16 cellular contexts compared by ENCODE assay signal in genomic region chr1:93623875-93624274, GRCh38. TPM values are rescaled to one million over a fixed set of nuclear protein-coding genes. Genes with fewer than 3 reads are reported as not detected.
DNase-seq lines count a peak whose midpoint lies in the region; ATAC-seq and TF ChIP-seq lines count a peak whose summit lies in the region.
"Had no signal": no experiment of that assay in that cellular context is flagged by ENCODE, and none has a peak within 500 bp of the region (broad histone marks: within the 10 kb centered on the region; RNA-seq: fewer than 3 reads in every experiment).

No MANE protein-coding gene starts in this region.

- H3K9me3 ChIP-seq in Peyer's patch (no peaks in the 10 kb centered on the region), upper lobe of left lung (no peaks in the 10 kb centered on the region)
- H3K9me3 ChIP-seq: ascending aorta had no signal

- TF ChIP-seq POLR2A in Peyer's patch (IDR thresholded peaks at IDR 0.05) (no peak), upper lobe of left lung (IDR thresholded peaks at IDR 0.05) (no peak)

- H3K36me3 ChIP-seq in Peyer's patch (no peaks in the 10 kb centered on the region), upper lobe of left lung (no peaks in the 10 kb centered on the region)
- H3K36me3 ChIP-seq: ascending aorta had no signal

- CTCF ChIA-PET in RWPE1 (lab: Yijun Ruan, JAX), result no interaction called here

- H3K27ac ChIP-seq in RWPE1 (peak overlapping the region; percentile 77), Peyer's patch (no peak overlapping the region), upper lobe of left lung (peak overlapping the region in 2 of 4 donors; percentile 32 to 71)
- H3K27ac ChIP-seq: ascending aorta, C4-2B, parathyroid adenoma had no signal

- POLR2A ChIA-PET in RWPE1 (lab: Yijun Ruan, JAX; ENCODE audit: low non-redundant PET), result no interaction called here

- no peak for TF ChIP-seq EP300 in upper lobe of left lung (IDR thresholded peaks at IDR 0.05)

- 50 to 71% methylated on average over 1 of the region's 1 CpG for WGBS in upper lobe of left lung, 2 donors

- peaks cover 0 to 20% (median 0%) of the 10 kb centered on the region in 4 donors for H3K4me1 ChIP-seq in Peyer's patch
- peaks cover 15 to 54% (median 31%) of the 10 kb centered on the region in 4 donors for H3K4me1 ChIP-seq in upper lobe of left lung
- H3K4me1 ChIP-seq: parathyroid adenoma had no signal

- peak; percentile 21 for ATAC-seq in omental fat pad (ENCODE audit: low FRiP score)
- no peak for ATAC-seq in upper lobe of left lung (ENCODE audit: low FRiP score in 2 of 2)
- ATAC-seq: activated T-cell treated with anti-CD3 and anti-CD28 coated beads, Interleukin-2, amount 50 U/mL, for 72 hours; T-cell had no signal

- H3K4me3 ChIP-seq in epithelial cell of esophagus (ENCODE audit: low read length) (no peak overlapping the region), Peyer's patch (no peak overlapping the region), upper lobe of left lung (no peak overlapping the region)
- H3K4me3 ChIP-seq: ascending aorta had no signal

- no peaks in the 10 kb centered on the region for H3K27me3 ChIP-seq in Peyer's patch
- no peaks in the 10 kb centered on the region for H3K27me3 ChIP-seq in upper lobe of left lung
- H3K27me3 ChIP-seq: ascending aorta had no signal

- peak; percentile 96 for DNase-seq in EH (ENCODE audit: low read depth)
- peak; percentile 82 for DNase-seq in RWPE1 (ENCODE audit: low spot score)
- peak; percentile 86 for DNase-seq in epithelial cell of esophagus (ENCODE audit: low read depth)
- DNase-seq in omental fat pad (ENCODE audit: low spot score), result no peak
- DNase-seq in DMS 273 treated with DMSO at 0.1 percent for 48 hours (lab: John Stamatoyannopoulos, UW), result no peak
- DNase-seq in NOMO-1 (lab: John Stamatoyannopoulos, UW; ENCODE audit: unreplicated experiment in 2 of 2), result no peak
- no peak for DNase-seq in Peyer's patch
- no peak for DNase-seq in upper lobe of left lung
- DNase-seq: activated CD4-positive, alpha-beta T cell treated with anti-CD3 and anti-CD28 coated beads, Interleukin-2, amount 10 ng/mL, durations not matched to agents 7 days and 5 days; activated T-cell treated with anti-CD3 and anti-CD28 coated beads, Interleukin-2, amount 50 U/mL, for 72 hours; endodermal cell; stimulated activated CD4-positive, alpha-beta T cell treated with anti-CD3 and anti-CD28 coated beads, Interleukin-2, amount 100 ng/mL, for 24 hours; T-cell had no signal

- TF ChIP-seq CTCF in RWPE1 (conservative IDR thresholded peaks at IDR 0.05; ENCODE audit: low read depth) (no peak), epithelial cell of esophagus (IDR thresholded peaks at IDR 0.05; ENCODE audit: insufficient read depth, low read depth, low read length, missing control alignments) (peak; percentile 20), omental fat pad (IDR thresholded peaks at IDR 0.05) (no peak), Peyer's patch (IDR thresholded peaks at IDR 0.05) (no peak), upper lobe of left lung (IDR thresholded peaks at IDR 0.05) (no peak)

RNA-seq across cellular contexts. Expression of gene BCAR3, which starts 57.8 kb away (rescaled TPM):
- total RNA-seq in omental fat pad, result 10 to 100 TPM; 43.7 to 73.5 (median 45.8) TPM
- 10 to 100 TPM; 17.3 to 72.7 (median 54.2) TPM for total RNA-seq in Peyer's patch
- total RNA-seq in upper lobe of left lung, result 10 to 100 TPM; 26.3 to 48.8 (median 31.9) TPM

Comparison
In these comparisons a context has a peak if more than half of its experiments do, and no peak if none do; other contexts are left out.
1. DNase-seq: peak in EH (single experiment), RWPE1 (single experiment) and epithelial cell of esophagus (single experiment); none in omental fat pad (single experiment), DMS 273 treated with DMSO at 0.1 percent for 48 hours (single experiment), NOMO-1 (0 of 2), Peyer's patch (0 of 3) and upper lobe of left lung (0 of 2).